Comparison of ENCODE assay signal across 17 cellular contexts in the genomic region with DNA sequence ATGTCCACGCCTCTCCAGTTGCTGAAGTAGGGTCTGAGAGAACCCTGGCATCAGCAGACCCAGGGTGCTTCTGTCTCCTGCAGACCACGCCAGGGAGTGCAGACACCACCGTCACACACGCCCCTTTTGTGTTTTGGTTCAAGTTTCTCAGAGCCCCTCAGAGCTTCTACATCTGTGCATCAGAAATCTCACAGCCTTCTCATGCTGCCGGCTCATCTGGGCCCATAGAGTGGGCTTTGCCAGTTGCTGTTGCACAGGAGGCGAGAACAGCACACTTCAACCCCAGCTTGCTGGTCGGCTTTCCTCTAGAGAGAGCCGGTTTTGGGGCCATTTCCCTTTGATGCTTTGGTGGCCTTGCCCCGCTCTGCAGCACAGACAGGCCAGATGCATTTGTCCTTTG.
"Had no signal": no experiment of that assay in that cellular context is flagged by ENCODE, and none has a peak within 500 bp of the region (broad histone marks: within the 10 kb centered on the region; RNA-seq: fewer than 3 reads in every experiment).

No MANE protein-coding gene starts in this region.

- H3K9me3 Mint-ChIP-seq: activated CD8-positive, alpha-beta T cell treated with anti-CD3 and anti-CD28 coated beads for 36 hours; activated naive CD4-positive, alpha-beta T cell treated with anti-CD3 and anti-CD28 coated beads, Interleukin-2, amount 10 ng/mL, durations not matched to agents 7 days and 5 days; activated T-helper 2 cell treated with anti-CD3 and anti-CD28 coated beads, Interferon-gamma antibody, Interleukin-2, Interleukin-4, amounts not matched to agents 10 μg/mL and 5 μg/mL and 100 μg/mL, durations not matched to agents 14 hours and 24 hours and 36 hours; memory B cell; nephron had no signal

- H3K4me1 ChIP-seq: prostate gland, thyroid gland had no signal

- H3K27ac ChIP-seq: hepatocyte, left lung, prostate gland, SK-N-MC, thyroid gland had no signal

- H3K27ac Mint-ChIP-seq: activated CD8-positive, alpha-beta T cell treated with anti-CD3 and anti-CD28 coated beads for 36 hours; activated naive CD4-positive, alpha-beta T cell treated with anti-CD3 and anti-CD28 coated beads, Interleukin-2, amount 10 ng/mL, durations not matched to agents 7 days and 5 days; activated T-helper 2 cell treated with anti-CD3 and anti-CD28 coated beads, Interferon-gamma antibody, Interleukin-2, Interleukin-4, amounts not matched to agents 10 μg/mL and 5 μg/mL and 100 μg/mL, durations not matched to agents 14 hours and 24 hours and 36 hours; memory B cell; nephron had no signal

- H3K27me3 Mint-ChIP-seq: activated CD8-positive, alpha-beta T cell treated with anti-CD3 and anti-CD28 coated beads for 36 hours; memory B cell had no signal

- H3K4me3 ChIP-seq: hepatocyte, left lung, prostate gland, SK-N-MC, thyroid gland had no signal

- H3K4me2 ChIP-seq: hepatocyte had no signal

- FAIRE-seq: endometrium, urothelium cell line had no signal

- DNase-seq: activated CD8-positive, alpha-beta T cell treated with anti-CD3 and anti-CD28 coated beads for 36 hours; activated naive CD4-positive, alpha-beta T cell treated with anti-CD3 and anti-CD28 coated beads, Interleukin-2, amount 10 ng/mL, durations not matched to agents 7 days and 5 days; islet precursor cell; occipital lobe; stimulated activated CD4-positive, alpha-beta T cell treated with anti-CD3 and anti-CD28 coated beads, Interleukin-1b, Interleukin-23, amount 100 ng/mL, for 48 hours; thyroid gland had no signal

- H2AFZ ChIP-seq: hepatocyte had no signal

- H3K27me3 ChIP-seq: hepatocyte, left lung, thyroid gland had no signal

- H3K4me3 Mint-ChIP-seq: activated CD8-positive, alpha-beta T cell treated with anti-CD3 and anti-CD28 coated beads for 36 hours; activated naive CD4-positive, alpha-beta T cell treated with anti-CD3 and anti-CD28 coated beads, Interleukin-2, amount 10 ng/mL, durations not matched to agents 7 days and 5 days; memory B cell; nephron had no signal

- ATAC-seq: activated CD8-positive, alpha-beta T cell treated with anti-CD3 and anti-CD28 coated beads for 36 hours; esophagus mucosa; left lung; sciatic nerve had no signal

- H3K9me3 ChIP-seq: left lung, prostate gland, thyroid gland had no signal
